ENCODE assay signal across 8 cellular contexts in genomic region chr12:106955377-106956047, GRCh38. TPM values are rescaled to one million over a fixed set of nuclear protein-coding genes. Genes with fewer than 3 reads are reported as not detected.
DNase-seq lines count a peak whose midpoint lies in the region; TF ChIP-seq lines count a peak whose summit lies in the region.

TSS of gene TMEM263 (plus strand) at chr12:106955907. CDS start at chr12:106967117, 11,210 bp downstream.

- peak within 1 kb of the TSS; percentile 97 for H3K27ac Mint-ChIP-seq in nephron progenitor cell
- H3K27ac Mint-ChIP-seq in stimulated activated naive CD8-positive, alpha-beta T cell treated with anti-CD3 and anti-CD28 coated beads, Interleukin-15, Interleukin-2, amounts not matched to agents 100 ng/mL and 50 ng/mL, for 24 hours = peak within 1 kb of the TSS; percentile 91

- H3K4me3 Mint-ChIP-seq in nephron progenitor cell = peak within 1 kb of the TSS; percentile 100
- peak within 1 kb of the TSS; percentile 93 for H3K4me3 Mint-ChIP-seq in stimulated activated naive CD8-positive, alpha-beta T cell treated with anti-CD3 and anti-CD28 coated beads, Interleukin-15, Interleukin-2, amounts not matched to agents 100 ng/mL and 50 ng/mL, for 24 hours

- H3K4me1 ChIP-seq in GM23248 (ENCODE audit: insufficient read depth) = peaks cover 28% of the 10 kb centered on the region

- peaks cover 25% of the 10 kb centered on the region for H3K4me1 Mint-ChIP-seq in nephron progenitor cell
- peaks cover 20% of the 10 kb centered on the region for H3K4me1 Mint-ChIP-seq in stimulated activated naive CD8-positive, alpha-beta T cell treated with anti-CD3 and anti-CD28 coated beads, Interleukin-15, Interleukin-2, amounts not matched to agents 100 ng/mL and 50 ng/mL, for 24 hours (ENCODE audit: low read depth)

- peak within 1 kb of the TSS; percentile 100 for H3K9ac ChIP-seq in GM23248

- peaks cover 4% of the 10 kb centered on the region for H3K27me3 Mint-ChIP-seq in nephron progenitor cell (ENCODE audit: low read depth, poor library complexity)
- H3K27me3 Mint-ChIP-seq in stimulated activated naive CD8-positive, alpha-beta T cell treated with anti-CD3 and anti-CD28 coated beads, Interleukin-15, Interleukin-2, amounts not matched to agents 100 ng/mL and 50 ng/mL, for 24 hours = no peaks in the 10 kb centered on the region

- in situ Hi-C loops in GM23248 (cut with MboI) = no loop called here

- H3K9me2 ChIP-seq in GM23248 (ENCODE audit: insufficient read depth) = no peaks in the 10 kb centered on the region

- H3K79me2 ChIP-seq in GM23248 (ENCODE audit: insufficient read depth) = peaks cover 55% of the 10 kb centered on the region

- H3K27me3 ChIP-seq in GM23248 (replicated peaks; ENCODE audit: insufficient read depth) = no peaks in the 10 kb centered on the region

- peak within 1 kb of the TSS; percentile 99 for H3K27ac ChIP-seq in GM23248
- peak within 1 kb of the TSS; percentile 93 for H3K27ac ChIP-seq in RWPE1

- H2AFZ ChIP-seq in GM23248 = peak within 1 kb of the TSS; percentile 80

- peaks cover 18% of the 10 kb centered on the region for H3K36me3 Mint-ChIP-seq in nephron progenitor cell (ENCODE audit: low read depth)
- H3K36me3 Mint-ChIP-seq in stimulated activated naive CD8-positive, alpha-beta T cell treated with anti-CD3 and anti-CD28 coated beads, Interleukin-15, Interleukin-2, amounts not matched to agents 100 ng/mL and 50 ng/mL, for 24 hours (ENCODE audit: low read depth) = no peaks in the 10 kb centered on the region

- H3K9me3 Mint-ChIP-seq in nephron progenitor cell = peaks cover 15% of the 10 kb centered on the region
- H3K9me3 Mint-ChIP-seq in stimulated activated naive CD8-positive, alpha-beta T cell treated with anti-CD3 and anti-CD28 coated beads, Interleukin-15, Interleukin-2, amounts not matched to agents 100 ng/mL and 50 ng/mL, for 24 hours = no peaks in the 10 kb centered on the region

- peaks cover 35% of the 10 kb centered on the region for H3F3A ChIP-seq in GM23248 (ENCODE audit: insufficient read depth)

- H3K36me3 ChIP-seq in GM23248 (ENCODE audit: low read depth) = 0 out of 2 replicates have a peak, but pooled peaks cover 7% of the 10 kb centered on the region

- TF ChIP-seq CTCF in RWPE1 (conservative IDR thresholded peaks at IDR 0.05; ENCODE audit: low read depth) (no peak), nephron progenitor cell (IDR thresholded peaks at IDR 0.05) (no peak)

- peak; percentile 97 for DNase-seq in EH (ENCODE audit: low read depth)
- DNase-seq in GM23248 = peak; percentile 98
- DNase-seq in Kasumi-1 (lab: John Stamatoyannopoulos, UW) = peak; percentile 87 to 89
- DNase-seq in RWPE1 (ENCODE audit: low spot score) = peak; percentile 88
- peak; percentile 96 for DNase-seq in activated effector memory CD4-positive, alpha-beta T cell treated with anti-CD3 and anti-CD28 coated beads, Interleukin-2, amount 50 U/mL, for 16 hours
- DNase-seq in fibroblast of the conjunctiva (ENCODE audit: low read depth) = peak; percentile 95
- DNase-seq in nephron progenitor cell = peak; percentile 97

- CTCF ChIA-PET in RWPE1 (lab: Yijun Ruan, JAX) = no interaction called here

- 1% methylated on average over 37 to 65 of the region's 88 CpGs for WGBS in GM23248 (ENCODE audit: low coverage in 1 of 2, low lambda C conversion rate in 2 of 2, missing lambda C conversion rate in 2 of 2), 2 experiments

- H4K20me1 ChIP-seq in GM23248 (ENCODE audit: insufficient read depth) = peaks cover 15% of the 10 kb centered on the region; the same call in 1 of the 2 replicates

- H3K9me3 ChIP-seq in GM23248 (ENCODE audit: low read depth) = no peaks in the 10 kb centered on the region

- H3K4me3 ChIP-seq in GM23248 = peak within 1 kb of the TSS; percentile 97

- POLR2A ChIA-PET in RWPE1 (lab: Yijun Ruan, JAX; ENCODE audit: low non-redundant PET) = interaction anchor here (0.6 kb wide), 1 partner anchor 24 kb away, joined by 4 read pairs; no protein-coding TSS in a partner anchor

- peak within 1 kb of the TSS; percentile 94 for H3K4me2 ChIP-seq in GM23248 (ENCODE audit: unreplicated experiment)

RNA-seq across cellular contexts. Expression of gene TMEM263, which starts in this region (rescaled TPM):
- 132 and 147 TPM in 2 replicates for total RNA-seq in GM23248 (2014; rRNA removed; shearing (Covaris generic))
- polyA plus RNA-seq in GM23248 (2016; fragmentation: Nextera tagmentation; extraction: Ambion mirVana) = 136 and 139 TPM in 2 replicates

Comparison
In these comparisons a context has a peak if more than half of its experiments do, and no peak if none do; other contexts are left out.
1. Peak in every context shown above with its lines: DNase-seq, H3K4me3 ChIP-seq and H3K27ac ChIP-seq.